ENCODE assay signal across 1 cellular context in the genomic region with DNA sequence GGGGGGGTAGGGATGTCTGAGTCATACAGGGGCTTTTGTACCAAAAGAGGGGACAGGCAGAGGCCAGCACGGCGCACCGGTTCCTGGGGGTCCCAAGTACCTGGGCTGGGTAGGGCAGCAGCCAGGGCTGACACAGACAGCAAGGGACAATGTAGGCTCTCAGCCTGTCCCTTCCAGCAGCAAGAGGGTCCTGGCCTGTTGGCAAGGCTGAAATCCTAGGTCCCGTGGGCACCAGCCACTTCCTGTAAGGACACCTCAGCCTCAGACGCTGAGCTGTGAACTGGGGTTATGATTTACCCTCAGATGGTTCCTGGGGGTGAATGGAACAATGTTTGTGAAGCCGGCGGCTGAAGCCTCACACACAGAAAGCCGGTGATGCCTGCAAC.
TF ChIP-seq lines count a peak whose summit lies in the region.

No MANE protein-coding gene starts in this region.

TF ChIP-seq in H1, 55 proteins besides CTCF, POLR2A, EP300 and RAD21 (continued from another document):
- no peak for TF ChIP-seq BACH1 (IDR thresholded peaks at IDR 0.05; ENCODE audit: low read length)
- no peak for TF ChIP-seq RNF2 (IDR thresholded peaks at IDR 0.05; ENCODE audit: borderline replicate concordance, low read depth, low read length, missing control alignments, poor library complexity, severe bottlenecking)
- no peak for TF ChIP-seq NANOG (IDR thresholded peaks at IDR 0.05; ENCODE audit: insufficient read depth, low read depth, low read length, poor library complexity, severe bottlenecking)
- no peak for TF ChIP-seq RXRA (IDR thresholded peaks at IDR 0.05; ENCODE audit: insufficient read depth, low read depth, low read length)
- no peak for TF ChIP-seq ATF2 (IDR thresholded peaks at IDR 0.05; ENCODE audit: low read length)
- no peak for TF ChIP-seq SP2 (IDR thresholded peaks at IDR 0.05; ENCODE audit: low read length)
- no peak for TF ChIP-seq HDAC2 (IDR thresholded peaks at IDR 0.05; ENCODE audit: borderline replicate concordance in 1 of 2, low read depth in 2 of 2, low read length in 2 of 2)
- TF ChIP-seq E2F6 (IDR thresholded peaks at IDR 0.05): no peak
- no peak for TF ChIP-seq SIN3A (conservative IDR thresholded peaks at IDR 0.05 in 1 of 2, IDR thresholded peaks at IDR 0.05 in 1 of 2; ENCODE audit: low read depth in 1 of 2, low read length in 2 of 2)
- TF ChIP-seq, protein P1, sequence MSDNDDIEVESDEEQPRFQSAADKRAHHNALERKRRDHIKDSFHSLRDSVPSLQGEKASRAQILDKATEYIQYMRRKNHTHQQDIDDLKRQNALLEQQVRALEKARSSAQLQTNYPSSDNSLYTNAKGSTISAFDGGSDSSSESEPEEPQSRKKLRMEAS (IDR thresholded peaks at IDR 0.05): no peak
- TF ChIP-seq RBBP5 (IDR thresholded peaks at IDR 0.05; ENCODE audit: borderline replicate concordance, low read depth, low read length): no peak
- TF ChIP-seq, protein P2, sequence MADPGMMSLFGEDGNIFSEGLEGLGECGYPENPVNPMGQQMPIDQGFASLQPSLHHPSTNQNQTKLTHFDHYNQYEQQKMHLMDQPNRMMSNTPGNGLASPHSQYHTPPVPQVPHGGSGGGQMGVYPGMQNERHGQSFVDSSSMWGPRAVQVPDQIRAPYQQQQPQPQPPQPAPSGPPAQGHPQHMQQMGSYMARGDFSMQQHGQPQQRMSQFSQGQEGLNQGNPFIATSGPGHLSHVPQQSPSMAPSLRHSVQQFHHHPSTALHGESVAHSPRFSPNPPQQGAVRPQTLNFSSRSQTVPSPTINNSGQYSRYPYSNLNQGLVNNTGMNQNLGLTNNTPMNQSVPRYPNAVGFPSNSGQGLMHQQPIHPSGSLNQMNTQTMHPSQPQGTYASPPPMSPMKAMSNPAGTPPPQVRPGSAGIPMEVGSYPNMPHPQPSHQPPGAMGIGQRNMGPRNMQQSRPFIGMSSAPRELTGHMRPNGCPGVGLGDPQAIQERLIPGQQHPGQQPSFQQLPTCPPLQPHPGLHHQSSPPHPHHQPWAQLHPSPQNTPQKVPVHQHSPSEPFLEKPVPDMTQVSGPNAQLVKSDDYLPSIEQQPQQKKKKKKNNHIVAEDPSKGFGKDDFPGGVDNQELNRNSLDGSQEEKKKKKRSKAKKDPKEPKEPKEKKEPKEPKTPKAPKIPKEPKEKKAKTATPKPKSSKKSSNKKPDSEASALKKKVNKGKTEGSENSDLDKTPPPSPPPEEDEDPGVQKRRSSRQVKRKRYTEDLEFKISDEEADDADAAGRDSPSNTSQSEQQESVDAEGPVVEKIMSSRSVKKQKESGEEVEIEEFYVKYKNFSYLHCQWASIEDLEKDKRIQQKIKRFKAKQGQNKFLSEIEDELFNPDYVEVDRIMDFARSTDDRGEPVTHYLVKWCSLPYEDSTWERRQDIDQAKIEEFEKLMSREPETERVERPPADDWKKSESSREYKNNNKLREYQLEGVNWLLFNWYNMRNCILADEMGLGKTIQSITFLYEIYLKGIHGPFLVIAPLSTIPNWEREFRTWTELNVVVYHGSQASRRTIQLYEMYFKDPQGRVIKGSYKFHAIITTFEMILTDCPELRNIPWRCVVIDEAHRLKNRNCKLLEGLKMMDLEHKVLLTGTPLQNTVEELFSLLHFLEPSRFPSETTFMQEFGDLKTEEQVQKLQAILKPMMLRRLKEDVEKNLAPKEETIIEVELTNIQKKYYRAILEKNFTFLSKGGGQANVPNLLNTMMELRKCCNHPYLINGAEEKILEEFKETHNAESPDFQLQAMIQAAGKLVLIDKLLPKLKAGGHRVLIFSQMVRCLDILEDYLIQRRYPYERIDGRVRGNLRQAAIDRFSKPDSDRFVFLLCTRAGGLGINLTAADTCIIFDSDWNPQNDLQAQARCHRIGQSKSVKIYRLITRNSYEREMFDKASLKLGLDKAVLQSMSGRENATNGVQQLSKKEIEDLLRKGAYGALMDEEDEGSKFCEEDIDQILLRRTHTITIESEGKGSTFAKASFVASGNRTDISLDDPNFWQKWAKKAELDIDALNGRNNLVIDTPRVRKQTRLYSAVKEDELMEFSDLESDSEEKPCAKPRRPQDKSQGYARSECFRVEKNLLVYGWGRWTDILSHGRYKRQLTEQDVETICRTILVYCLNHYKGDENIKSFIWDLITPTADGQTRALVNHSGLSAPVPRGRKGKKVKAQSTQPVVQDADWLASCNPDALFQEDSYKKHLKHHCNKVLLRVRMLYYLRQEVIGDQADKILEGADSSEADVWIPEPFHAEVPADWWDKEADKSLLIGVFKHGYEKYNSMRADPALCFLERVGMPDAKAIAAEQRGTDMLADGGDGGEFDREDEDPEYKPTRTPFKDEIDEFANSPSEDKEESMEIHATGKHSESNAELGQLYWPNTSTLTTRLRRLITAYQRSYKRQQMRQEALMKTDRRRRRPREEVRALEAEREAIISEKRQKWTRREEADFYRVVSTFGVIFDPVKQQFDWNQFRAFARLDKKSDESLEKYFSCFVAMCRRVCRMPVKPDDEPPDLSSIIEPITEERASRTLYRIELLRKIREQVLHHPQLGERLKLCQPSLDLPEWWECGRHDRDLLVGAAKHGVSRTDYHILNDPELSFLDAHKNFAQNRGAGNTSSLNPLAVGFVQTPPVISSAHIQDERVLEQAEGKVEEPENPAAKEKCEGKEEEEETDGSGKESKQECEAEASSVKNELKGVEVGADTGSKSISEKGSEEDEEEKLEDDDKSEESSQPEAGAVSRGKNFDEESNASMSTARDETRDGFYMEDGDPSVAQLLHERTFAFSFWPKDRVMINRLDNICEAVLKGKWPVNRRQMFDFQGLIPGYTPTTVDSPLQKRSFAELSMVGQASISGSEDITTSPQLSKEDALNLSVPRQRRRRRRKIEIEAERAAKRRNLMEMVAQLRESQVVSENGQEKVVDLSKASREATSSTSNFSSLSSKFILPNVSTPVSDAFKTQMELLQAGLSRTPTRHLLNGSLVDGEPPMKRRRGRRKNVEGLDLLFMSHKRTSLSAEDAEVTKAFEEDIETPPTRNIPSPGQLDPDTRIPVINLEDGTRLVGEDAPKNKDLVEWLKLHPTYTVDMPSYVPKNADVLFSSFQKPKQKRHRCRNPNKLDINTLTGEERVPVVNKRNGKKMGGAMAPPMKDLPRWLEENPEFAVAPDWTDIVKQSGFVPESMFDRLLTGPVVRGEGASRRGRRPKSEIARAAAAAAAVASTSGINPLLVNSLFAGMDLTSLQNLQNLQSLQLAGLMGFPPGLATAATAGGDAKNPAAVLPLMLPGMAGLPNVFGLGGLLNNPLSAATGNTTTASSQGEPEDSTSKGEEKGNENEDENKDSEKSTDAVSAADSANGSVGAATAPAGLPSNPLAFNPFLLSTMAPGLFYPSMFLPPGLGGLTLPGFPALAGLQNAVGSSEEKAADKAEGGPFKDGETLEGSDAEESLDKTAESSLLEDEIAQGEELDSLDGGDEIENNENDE (IDR thresholded peaks at IDR 0.05; ENCODE audit: insufficient replicate concordance, low read length): no peak
- no peak for TF ChIP-seq CEBPB (IDR thresholded peaks at IDR 0.05; ENCODE audit: low read depth, low read length)
TF ChIP-seq in H1: peak in this region for 0.
